26 cellular contexts compared by ENCODE assay signal in the genomic region with DNA sequence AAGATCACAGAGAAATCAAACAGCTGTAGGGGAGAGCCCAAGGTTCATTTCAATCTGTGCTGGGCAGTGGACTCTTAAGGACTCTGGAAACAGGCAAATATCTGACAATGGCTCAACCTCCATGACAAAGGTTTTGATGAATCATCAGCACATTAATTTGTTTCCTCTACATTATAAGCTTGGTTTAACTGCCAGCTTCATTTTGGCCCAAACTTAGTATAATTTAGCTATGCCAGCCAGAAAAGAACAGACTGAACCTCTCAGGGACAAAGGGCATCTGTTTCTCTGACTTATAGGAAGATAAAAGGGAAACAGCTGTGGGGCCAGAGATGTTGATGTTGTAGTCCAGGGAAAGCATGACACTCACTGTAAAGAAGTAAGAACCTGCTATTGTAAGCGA.
DNase-seq lines count a peak whose midpoint lies in the region; ATAC-seq and FAIRE-seq lines count a peak whose summit lies in the region.
"Had no signal": no experiment of that assay in that cellular context is flagged by ENCODE, and none has a peak within 500 bp of the region (broad histone marks: within the 10 kb centered on the region; RNA-seq: fewer than 3 reads in every experiment).

No MANE protein-coding gene starts in this region.

- peak; percentile 85 for FAIRE-seq in islet of Langerhans (lab: Jason Lieb, UNC)
- FAIRE-seq: A204.1, GM19239, RCC 7860 had no signal

- DNase-seq in NCI-H146 (lab: John Stamatoyannopoulos, UW) (peak; percentile 46), NCI-H146 treated with DMSO at 0.1 percent for 48 hours (lab: John Stamatoyannopoulos, UW; ENCODE audit: unreplicated experiment) (no peak), NOMO-1 treated with dmso at 0.1 percent for 144 hours (lab: John Stamatoyannopoulos, UW; ENCODE audit: unreplicated experiment) (peak; percentile 7), HK-2 (ENCODE audit: unreplicated experiment) (no peak)
- no peak for DNase-seq in NK-92 treated with Interleukin-12 subunit alpha and Interleukin-12 subunit beta, amount 100 ng/mL, for 24 hours (lab: John Stamatoyannopoulos, UW)
- DNase-seq in activated naive CD4-positive, alpha-beta T cell treated with Interleukin-2 at 50 U/mL for 16 hours, result no peak
- DNase-seq: activated CD4-positive, alpha-beta T cell treated with anti-CD3 and anti-CD28 coated beads, Interleukin-2, amount 10 ng/mL, durations not matched to agents 7 days and 5 days; effector CD8-positive, alpha-beta T cell; EL; GOT3; left cardiac atrium; mesendoderm; MM.1S; naive thymus-derived CD4-positive, alpha-beta T cell; NCI-H187; NCI-H226; stimulated activated CD4-positive, alpha-beta T cell treated with anti-CD3 and anti-CD28 coated beads, Interleukin-4, amount 100 ng/mL, for 4 hours; stimulated activated naive CD8-positive, alpha-beta T cell treated with anti-CD3 and anti-CD28 coated beads, Interleukin-15, Interleukin-2, amounts not matched to agents 100 U/mL and 50 U/mL, for 24 hours; tibial artery had no signal

- no peak for ATAC-seq in HG02759 (IDR thresholded peaks at IDR 0.05; ENCODE audit: unreplicated experiment)
- ATAC-seq: activated naive CD4-positive, alpha-beta T cell treated with anti-CD3 and anti-CD28 coated beads, Interleukin-2, amount 50 U/mL, for 72 hours; gastroesophageal sphincter; left cardiac atrium; naive thymus-derived CD4-positive, alpha-beta T cell; stimulated activated naive CD8-positive, alpha-beta T cell treated with anti-CD3 and anti-CD28 coated beads, Interleukin-15, Interleukin-2, amounts not matched to agents 100 U/mL and 50 U/mL, for 24 hours had no signal

Comparison
In these comparisons a context has a peak if more than half of its experiments do, and no peak if none do; other contexts are left out.
1. DNase-seq: peak in NCI-H146 (single experiment) and NOMO-1 treated with dmso at 0.1 percent for 144 hours (single experiment); none in NCI-H146 treated with DMSO at 0.1 percent for 48 hours (single experiment), NK-92 treated with Interleukin-12 subunit alpha and Interleukin-12 subunit beta, amount 100 ng/mL, for 24 hours (single experiment), HK-2 (single experiment) and activated naive CD4-positive, alpha-beta T cell treated with Interleukin-2 at 50 U/mL for 16 hours (single experiment).